ENCODE assay signal across 1 cellular context in genomic region chr5:24365406-24365805, GRCh38.
TF ChIP-seq lines count a peak whose summit lies in the region.

No MANE protein-coding gene starts in this region.

TF ChIP-seq in GM23338, 12 proteins besides CTCF, POLR2A, EP300 and RAD21 (continued from another document):
- TF ChIP-seq, protein P1, sequence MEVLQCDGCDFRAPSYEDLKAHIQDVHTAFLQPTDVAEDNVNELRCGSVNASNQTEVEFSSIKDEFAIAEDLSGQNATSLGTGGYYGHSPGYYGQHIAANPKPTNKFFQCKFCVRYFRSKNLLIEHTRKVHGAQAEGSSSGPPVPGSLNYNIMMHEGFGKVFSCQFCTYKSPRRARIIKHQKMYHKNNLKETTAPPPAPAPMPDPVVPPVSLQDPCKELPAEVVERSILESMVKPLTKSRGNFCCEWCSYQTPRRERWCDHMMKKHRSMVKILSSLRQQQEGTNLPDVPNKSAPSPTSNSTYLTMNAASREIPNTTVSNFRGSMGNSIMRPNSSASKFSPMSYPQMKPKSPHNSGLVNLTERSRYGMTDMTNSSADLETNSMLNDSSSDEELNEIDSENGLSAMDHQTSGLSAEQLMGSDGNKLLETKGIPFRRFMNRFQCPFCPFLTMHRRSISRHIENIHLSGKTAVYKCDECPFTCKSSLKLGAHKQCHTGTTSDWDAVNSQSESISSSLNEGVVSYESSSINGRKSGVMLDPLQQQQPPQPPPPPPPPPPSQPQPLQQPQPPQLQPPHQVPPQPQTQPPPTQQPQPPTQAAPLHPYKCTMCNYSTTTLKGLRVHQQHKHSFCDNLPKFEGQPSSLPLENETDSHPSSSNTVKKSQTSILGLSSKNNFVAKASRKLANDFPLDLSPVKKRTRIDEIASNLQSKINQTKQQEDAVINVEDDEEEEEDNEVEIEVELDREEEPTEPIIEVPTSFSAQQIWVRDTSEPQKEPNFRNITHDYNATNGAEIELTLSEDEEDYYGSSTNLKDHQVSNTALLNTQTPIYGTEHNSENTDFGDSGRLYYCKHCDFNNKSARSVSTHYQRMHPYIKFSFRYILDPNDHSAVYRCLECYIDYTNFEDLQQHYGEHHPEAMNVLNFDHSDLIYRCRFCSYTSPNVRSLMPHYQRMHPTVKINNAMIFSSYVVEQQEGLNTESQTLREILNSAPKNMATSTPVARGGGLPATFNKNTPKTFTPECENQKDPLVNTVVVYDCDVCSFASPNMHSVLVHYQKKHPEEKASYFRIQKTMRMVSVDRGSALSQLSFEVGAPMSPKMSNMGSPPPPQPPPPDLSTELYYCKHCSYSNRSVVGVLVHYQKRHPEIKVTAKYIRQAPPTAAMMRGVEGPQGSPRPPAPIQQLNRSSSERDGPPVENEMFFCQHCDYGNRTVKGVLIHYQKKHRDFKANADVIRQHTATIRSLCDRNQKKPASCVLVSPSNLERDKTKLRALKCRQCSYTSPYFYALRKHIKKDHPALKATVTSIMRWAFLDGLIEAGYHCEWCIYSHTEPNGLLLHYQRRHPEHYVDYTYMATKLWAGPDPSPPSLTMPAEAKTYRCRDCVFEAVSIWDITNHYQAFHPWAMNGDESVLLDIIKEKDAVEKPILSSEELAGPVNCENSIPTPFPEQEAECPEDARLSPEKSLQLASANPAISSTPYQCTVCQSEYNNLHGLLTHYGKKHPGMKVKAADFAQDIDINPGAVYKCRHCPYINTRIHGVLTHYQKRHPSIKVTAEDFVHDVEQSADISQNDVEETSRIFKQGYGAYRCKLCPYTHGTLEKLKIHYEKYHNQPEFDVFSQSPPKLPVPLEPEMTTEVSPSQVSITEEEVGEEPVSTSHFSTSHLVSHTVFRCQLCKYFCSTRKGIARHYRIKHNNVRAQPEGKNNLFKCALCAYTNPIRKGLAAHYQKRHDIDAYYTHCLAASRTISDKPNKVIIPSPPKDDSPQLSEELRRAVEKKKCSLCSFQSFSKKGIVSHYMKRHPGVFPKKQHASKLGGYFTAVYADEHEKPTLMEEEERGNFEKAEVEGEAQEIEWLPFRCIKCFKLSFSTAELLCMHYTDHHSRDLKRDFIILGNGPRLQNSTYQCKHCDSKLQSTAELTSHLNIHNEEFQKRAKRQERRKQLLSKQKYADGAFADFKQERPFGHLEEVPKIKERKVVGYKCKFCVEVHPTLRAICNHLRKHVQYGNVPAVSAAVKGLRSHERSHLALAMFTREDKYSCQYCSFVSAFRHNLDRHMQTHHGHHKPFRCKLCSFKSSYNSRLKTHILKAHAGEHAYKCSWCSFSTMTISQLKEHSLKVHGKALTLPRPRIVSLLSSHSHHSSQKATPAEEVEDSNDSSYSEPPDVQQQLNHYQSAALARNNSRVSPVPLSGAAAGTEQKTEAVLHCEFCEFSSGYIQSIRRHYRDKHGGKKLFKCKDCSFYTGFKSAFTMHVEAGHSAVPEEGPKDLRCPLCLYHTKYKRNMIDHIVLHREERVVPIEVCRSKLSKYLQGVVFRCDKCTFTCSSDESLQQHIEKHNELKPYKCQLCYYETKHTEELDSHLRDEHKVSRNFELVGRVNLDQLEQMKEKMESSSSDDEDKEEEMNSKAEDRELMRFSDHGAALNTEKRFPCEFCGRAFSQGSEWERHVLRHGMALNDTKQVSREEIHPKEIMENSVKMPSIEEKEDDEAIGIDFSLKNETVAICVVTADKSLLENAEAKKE (CRISPR knock-in tag; IDR thresholded peaks at IDR 0.05): no peak
- TF ChIP-seq EZH2phosphoT487 (IDR thresholded peaks at IDR 0.05; ENCODE audit: unreplicated experiment) (no peak), NANOG (IDR thresholded peaks at IDR 0.05; ENCODE audit: borderline replicate concordance) (no peak), ZNF331 (CRISPR knock-in tag; IDR thresholded peaks at IDR 0.05; ENCODE audit: low read depth) (no peak), POLR2AphosphoS5 (IDR thresholded peaks at IDR 0.05; ENCODE audit: low read depth) (no peak)
- TF ChIP-seq, protein P2, sequence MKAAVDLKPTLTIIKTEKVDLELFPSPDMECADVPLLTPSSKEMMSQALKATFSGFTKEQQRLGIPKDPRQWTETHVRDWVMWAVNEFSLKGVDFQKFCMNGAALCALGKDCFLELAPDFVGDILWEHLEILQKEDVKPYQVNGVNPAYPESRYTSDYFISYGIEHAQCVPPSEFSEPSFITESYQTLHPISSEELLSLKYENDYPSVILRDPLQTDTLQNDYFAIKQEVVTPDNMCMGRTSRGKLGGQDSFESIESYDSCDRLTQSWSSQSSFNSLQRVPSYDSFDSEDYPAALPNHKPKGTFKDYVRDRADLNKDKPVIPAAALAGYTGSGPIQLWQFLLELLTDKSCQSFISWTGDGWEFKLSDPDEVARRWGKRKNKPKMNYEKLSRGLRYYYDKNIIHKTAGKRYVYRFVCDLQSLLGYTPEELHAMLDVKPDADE (IDR thresholded peaks at IDR 0.05): no peak
TF ChIP-seq in GM23338: peak in this region for 0.
